8 cellular contexts compared by ENCODE assay signal in genomic region chr19:14472202-14472961, GRCh38. TPM values are rescaled to one million over a fixed set of nuclear protein-coding genes. Genes with fewer than 3 reads are reported as not detected.
A peak's percentile ranks its signal among the peaks of the same experiment; 100 is the strongest.
DNase-seq lines count a peak whose midpoint lies in the region; ATAC-seq and TF ChIP-seq lines count a peak whose summit lies in the region.

No MANE protein-coding gene starts in this region.

- peaks cover 9% of the 10 kb centered on the region for H3K27me3 ChIP-seq in osteoblast (ENCODE audit: insufficient read depth, low read length)
- peaks cover 41% of the 10 kb centered on the region for H3K27me3 ChIP-seq in thymus (ENCODE audit: control insufficient read depth, insufficient read depth)

- 4% methylated on average over 66 of the region's 66 CpGs for WGBS in thymus

- no peaks in the 10 kb centered on the region for H3K9me3 ChIP-seq in HEK293 (ENCODE audit: control insufficient read depth, insufficient read depth, low read depth, low read length)
- H3K9me3 ChIP-seq in osteoblast (ENCODE audit: low read depth, low read length): no peaks in the 10 kb centered on the region
- H3K9me3 ChIP-seq in thymus (ENCODE audit: control insufficient read depth): no peaks in the 10 kb centered on the region

- CTCF ChIA-PET in HEK293 (lab: Yijun Ruan, JAX): interaction anchor here (0.6 to 2.0 kb wide), 16 partner anchors 8 to 1094 kb away, joined by 3 to 12 read pairs (median 4); partner anchors contain the start of genes ASF1B and GIPC1

- H2AFZ ChIP-seq in osteoblast (ENCODE audit: low read length): no peak overlapping the region

- peak; percentile 65 for TF ChIP-seq CTCF in AG10803 (conservative IDR thresholded peaks at IDR 0.05; ENCODE audit: low read length)
- TF ChIP-seq CTCF in HEK293 (tag by site-specific recombination; IDR thresholded peaks at IDR 0.05): peak; percentile 69
- peak; percentile 84 for TF ChIP-seq CTCF in foreskin fibroblast (IDR thresholded peaks at IDR 0.05; ENCODE audit: low read depth, low read length)
- peak; percentile 73 for TF ChIP-seq CTCF in osteoblast (IDR thresholded peaks at IDR 0.05; ENCODE audit: extremely low read depth, low read depth, low read length)

- H3K4me3 ChIP-seq in AG10803 (ENCODE audit: low read length) (no peak overlapping the region), HEK293 (ENCODE audit: low read depth, low read length) (no peak overlapping the region), foreskin fibroblast (ENCODE audit: low read depth in 1 of 2, low read length in 2 of 2) (no peak overlapping the region), osteoblast (ENCODE audit: insufficient read depth, low read length) (peak overlapping the region; percentile 42), thymus (ENCODE audit: low read length) (peak overlapping the region; percentile 9)

- H3K36me3 ChIP-seq in HEK293 (ENCODE audit: control insufficient read depth in 2 of 2, insufficient read depth in 1 of 2, low read length in 2 of 2): peaks cover 0 to 33% of the 10 kb centered on the region in 2 experiments; a peak in 2 of 3 replicates
- H3K36me3 ChIP-seq in osteoblast (ENCODE audit: insufficient read depth, low read length): peaks cover 9% of the 10 kb centered on the region
- peaks cover 38% of the 10 kb centered on the region for H3K36me3 ChIP-seq in thymus (ENCODE audit: control insufficient read depth, insufficient read depth)

- POLR2A ChIA-PET in HEK293 (lab: Yijun Ruan, JAX): interaction anchor here (0.6 to 2.3 kb wide), 2 partner anchors 336 to 520 kb away, joined by 6 to 8 read pairs; partner anchors contain the start of gene ASF1B

- H3K4me2 ChIP-seq in osteoblast (ENCODE audit: insufficient read depth, low read length): peak overlapping the region; percentile 57

- DNase-seq in AG10803 (ENCODE audit: low read depth): peak; percentile 34
- DNase-seq in OCI-M1 (lab: John Stamatoyannopoulos, UW): peak; percentile 64
- peak; percentile 77 to 89 for DNase-seq in activated T-helper 1 cell treated with anti-CD3 and anti-CD28 coated beads, Interleukin-2, amount 50 U/mL, for 16 hours (ENCODE audit: low read depth in 1 of 2, low spot score in 1 of 2)
- DNase-seq in foreskin fibroblast: peak in 1 of 2 donors; percentile 83
- peak; percentile 99 for DNase-seq in osteoblast (ENCODE audit: insufficient read length, low spot score, missing footprints)

- no peak for ATAC-seq in HG03571 (IDR thresholded peaks at IDR 0.05; ENCODE audit: unreplicated experiment)

- H3K79me2 ChIP-seq in osteoblast (ENCODE audit: insufficient read depth, low read length): no peaks in the 10 kb centered on the region

- H4K20me1 ChIP-seq in osteoblast (ENCODE audit: insufficient read depth, low read length): peaks cover 17% of the 10 kb centered on the region

- H3K27ac ChIP-seq in HEK293 (ENCODE audit: extremely low read depth, low read depth, low read length): no peak overlapping the region
- no peak overlapping the region for H3K27ac ChIP-seq in osteoblast (ENCODE audit: low read depth, low read length)
- no peak overlapping the region for H3K27ac ChIP-seq in thymus (ENCODE audit: low read depth)

- H3K4me1 ChIP-seq in HEK293 (ENCODE audit: control insufficient read depth, insufficient read depth, low read length) (no peaks in the 10 kb centered on the region; the same call in 1 of the 2 replicates), osteoblast (ENCODE audit: insufficient read depth, low read length) (peaks cover 21% of the 10 kb centered on the region), thymus (ENCODE audit: control insufficient read depth, insufficient read depth, low read length) (peaks cover 4% of the 10 kb centered on the region)

TF ChIP-seq in HEK293, 187 proteins besides CTCF, POLR2A, EP300 and RAD21 (continues in another document):
- no peak for TF ChIP-seq ZNF302 (tag by site-specific recombination; IDR thresholded peaks at IDR 0.05; ENCODE audit: low read depth)
- TF ChIP-seq KLF10 (tag by site-specific recombination; IDR thresholded peaks at IDR 0.05): no peak
- TF ChIP-seq ZBTB26 (tag by site-specific recombination; optimal IDR thresholded peaks at IDR 0.05): peak; percentile 52
- no peak for TF ChIP-seq ZNF76 (tag by site-specific recombination; IDR thresholded peaks at IDR 0.05; ENCODE audit: borderline replicate concordance, low read depth)
- TF ChIP-seq ZNF311 (tag by site-specific recombination; IDR thresholded peaks at IDR 0.05; ENCODE audit: borderline replicate concordance): no peak
- no peak for TF ChIP-seq ZNF112 (tag by site-specific recombination; IDR thresholded peaks at IDR 0.05)
- TF ChIP-seq, protein P1, sequence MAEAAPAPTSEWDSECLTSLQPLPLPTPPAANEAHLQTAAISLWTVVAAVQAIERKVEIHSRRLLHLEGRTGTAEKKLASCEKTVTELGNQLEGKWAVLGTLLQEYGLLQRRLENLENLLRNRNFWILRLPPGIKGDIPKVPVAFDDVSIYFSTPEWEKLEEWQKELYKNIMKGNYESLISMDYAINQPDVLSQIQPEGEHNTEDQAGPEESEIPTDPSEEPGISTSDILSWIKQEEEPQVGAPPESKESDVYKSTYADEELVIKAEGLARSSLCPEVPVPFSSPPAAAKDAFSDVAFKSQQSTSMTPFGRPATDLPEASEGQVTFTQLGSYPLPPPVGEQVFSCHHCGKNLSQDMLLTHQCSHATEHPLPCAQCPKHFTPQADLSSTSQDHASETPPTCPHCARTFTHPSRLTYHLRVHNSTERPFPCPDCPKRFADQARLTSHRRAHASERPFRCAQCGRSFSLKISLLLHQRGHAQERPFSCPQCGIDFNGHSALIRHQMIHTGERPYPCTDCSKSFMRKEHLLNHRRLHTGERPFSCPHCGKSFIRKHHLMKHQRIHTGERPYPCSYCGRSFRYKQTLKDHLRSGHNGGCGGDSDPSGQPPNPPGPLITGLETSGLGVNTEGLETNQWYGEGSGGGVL (tag by site-specific recombination; IDR thresholded peaks at IDR 0.05): no peak
- peak; percentile 85 for TF ChIP-seq ZFHX2 (tag by site-specific recombination; conservative IDR thresholded peaks at IDR 0.05)
- TF ChIP-seq, protein P2, sequence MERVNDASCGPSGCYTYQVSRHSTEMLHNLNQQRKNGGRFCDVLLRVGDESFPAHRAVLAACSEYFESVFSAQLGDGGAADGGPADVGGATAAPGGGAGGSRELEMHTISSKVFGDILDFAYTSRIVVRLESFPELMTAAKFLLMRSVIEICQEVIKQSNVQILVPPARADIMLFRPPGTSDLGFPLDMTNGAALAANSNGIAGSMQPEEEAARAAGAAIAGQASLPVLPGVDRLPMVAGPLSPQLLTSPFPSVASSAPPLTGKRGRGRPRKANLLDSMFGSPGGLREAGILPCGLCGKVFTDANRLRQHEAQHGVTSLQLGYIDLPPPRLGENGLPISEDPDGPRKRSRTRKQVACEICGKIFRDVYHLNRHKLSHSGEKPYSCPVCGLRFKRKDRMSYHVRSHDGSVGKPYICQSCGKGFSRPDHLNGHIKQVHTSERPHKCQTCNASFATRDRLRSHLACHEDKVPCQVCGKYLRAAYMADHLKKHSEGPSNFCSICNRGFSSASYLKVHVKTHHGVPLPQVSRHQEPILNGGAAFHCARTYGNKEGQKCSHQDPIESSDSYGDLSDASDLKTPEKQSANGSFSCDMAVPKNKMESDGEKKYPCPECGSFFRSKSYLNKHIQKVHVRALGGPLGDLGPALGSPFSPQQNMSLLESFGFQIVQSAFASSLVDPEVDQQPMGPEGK (tag by site-specific recombination; IDR thresholded peaks at IDR 0.05): peak; percentile 37; the same call in 1 of the 2 replicates
- TF ChIP-seq, protein P3, sequence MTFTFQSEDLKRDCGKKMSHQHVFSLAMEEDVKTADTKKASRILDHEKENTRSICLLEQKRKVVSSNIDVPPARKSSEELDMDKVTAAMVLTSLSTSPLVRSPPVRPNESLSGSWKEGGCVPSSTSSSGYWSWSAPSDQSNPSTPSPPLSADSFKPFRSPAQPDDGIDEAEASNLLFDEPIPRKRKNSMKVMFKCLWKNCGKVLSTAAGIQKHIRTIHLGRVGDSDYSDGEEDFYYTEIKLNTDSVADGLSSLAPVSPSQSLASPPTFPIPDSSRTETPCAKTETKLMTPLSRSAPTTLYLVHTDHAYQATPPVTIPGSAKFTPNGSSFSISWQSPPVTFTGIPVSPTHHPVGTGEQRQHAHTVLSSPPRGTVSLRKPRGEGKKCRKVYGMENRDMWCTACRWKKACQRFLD (tag by site-specific recombination; IDR thresholded peaks at IDR 0.05): no peak
- TF ChIP-seq, protein P4, sequence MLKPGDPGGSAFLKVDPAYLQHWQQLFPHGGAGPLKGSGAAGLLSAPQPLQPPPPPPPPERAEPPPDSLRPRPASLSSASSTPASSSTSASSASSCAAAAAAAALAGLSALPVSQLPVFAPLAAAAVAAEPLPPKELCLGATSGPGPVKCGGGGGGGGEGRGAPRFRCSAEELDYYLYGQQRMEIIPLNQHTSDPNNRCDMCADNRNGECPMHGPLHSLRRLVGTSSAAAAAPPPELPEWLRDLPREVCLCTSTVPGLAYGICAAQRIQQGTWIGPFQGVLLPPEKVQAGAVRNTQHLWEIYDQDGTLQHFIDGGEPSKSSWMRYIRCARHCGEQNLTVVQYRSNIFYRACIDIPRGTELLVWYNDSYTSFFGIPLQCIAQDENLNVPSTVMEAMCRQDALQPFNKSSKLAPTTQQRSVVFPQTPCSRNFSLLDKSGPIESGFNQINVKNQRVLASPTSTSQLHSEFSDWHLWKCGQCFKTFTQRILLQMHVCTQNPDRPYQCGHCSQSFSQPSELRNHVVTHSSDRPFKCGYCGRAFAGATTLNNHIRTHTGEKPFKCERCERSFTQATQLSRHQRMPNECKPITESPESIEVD (tag by site-specific recombination; IDR thresholded peaks at IDR 0.05): no peak
- no peak for TF ChIP-seq ZNF19 (tag by site-specific recombination; IDR thresholded peaks at IDR 0.05; ENCODE audit: low read depth)
- no peak for TF ChIP-seq ZNF585B (tag by site-specific recombination; IDR thresholded peaks at IDR 0.05)
- TF ChIP-seq ZBTB1 (tag by site-specific recombination; IDR thresholded peaks at IDR 0.05): no peak

RNA-seq across cellular contexts. Expression of gene PTGER1, which starts 2.8 kb away (rescaled TPM):
- total RNA-seq in osteoblast: 0.72 and 0.88 TPM in 2 replicates
- polyA plus RNA-seq in thymus: 0.11 TPM

RNA-seq across cellular contexts. Expression of gene GIPC1, which starts 23.5 kb away (rescaled TPM):
- total RNA-seq in osteoblast: 114 and 115 TPM in 2 replicates
- polyA plus RNA-seq in thymus: 58.5 TPM

RNA-seq across cellular contexts. Expression of gene PKN1, which starts 39.3 kb away (rescaled TPM):
- total RNA-seq in osteoblast: 138 and 167 TPM in 2 replicates
- 86.4 TPM for polyA plus RNA-seq in thymus

RNA-seq across cellular contexts. Expression of gene DNAJB1, which starts 45.8 kb away (rescaled TPM):
- total RNA-seq in osteoblast: 65.1 and 70.9 TPM in 2 replicates
- polyA plus RNA-seq in thymus: 65.0 TPM

RNA-seq across cellular contexts. Expression of gene DDX39A, which starts 53.2 kb away (rescaled TPM):
- 42.1 and 49.2 TPM in 2 replicates for total RNA-seq in osteoblast
- 197 TPM for polyA plus RNA-seq in thymus

Comparison
In these comparisons a context has a peak if more than half of its experiments do, and no peak if none do; other contexts are left out.
1. H3K4me3 ChIP-seq: peak in osteoblast (single experiment) and thymus (single experiment); none in AG10803 (single experiment), HEK293 (single experiment) and foreskin fibroblast (0 of 2).
2. Peak in every context shown above with its lines, with median percentiles within 50 percentile points of each other: CTCF ChIP-seq.